Comparison of ENCODE assay signal across 8 cellular contexts in the genomic region with DNA sequence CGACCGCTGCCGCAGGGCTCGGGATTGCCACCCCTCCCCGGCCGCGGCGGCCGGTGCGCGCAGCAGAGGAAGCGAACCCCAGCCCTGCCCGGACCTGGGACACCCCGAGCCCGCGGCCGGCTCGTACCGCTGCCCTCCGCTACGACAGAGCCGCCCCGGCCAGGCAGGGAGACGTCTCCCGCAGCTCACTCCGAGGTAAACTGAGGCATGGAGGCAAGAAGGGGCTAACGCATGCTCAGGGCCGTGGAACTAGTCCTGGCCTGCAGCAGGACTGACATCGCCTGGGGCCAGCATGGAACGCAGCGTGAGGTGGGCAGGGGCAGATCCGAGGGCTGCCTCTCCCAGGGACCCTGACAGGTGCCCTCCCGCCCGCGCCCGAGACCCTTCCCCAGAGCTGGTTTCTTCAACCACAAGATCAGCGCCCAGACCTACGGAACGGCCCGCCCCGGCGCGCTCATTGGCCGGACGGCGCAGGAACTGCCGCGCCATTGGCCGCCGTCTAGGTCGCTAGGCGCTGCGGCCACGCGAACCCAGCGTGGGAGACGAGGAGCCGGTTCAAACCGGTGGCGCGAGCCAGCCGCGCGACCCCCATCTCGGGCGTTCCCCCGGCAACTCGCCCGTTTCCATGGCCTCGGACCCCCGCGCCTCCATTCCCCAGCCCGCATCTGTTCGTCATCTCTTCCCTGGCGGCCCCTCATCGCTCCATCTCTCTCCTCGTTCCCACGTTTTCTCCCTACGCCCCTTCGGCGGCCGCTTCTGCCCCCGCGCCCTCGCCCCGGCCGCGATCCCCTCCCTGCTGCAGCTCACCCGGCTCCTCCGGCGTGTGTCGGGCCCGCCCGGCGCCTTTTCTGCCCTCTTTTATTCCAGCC. TPM values are rescaled to one million over a fixed set of nuclear protein-coding genes. Genes with fewer than 3 reads are reported as not detected.
DNase-seq lines count a peak whose midpoint lies in the region; ATAC-seq and TF ChIP-seq lines count a peak whose summit lies in the region.

A gene (minus strand): TSS at position 848 of the 869 bp plus-strand sequence. CDS start 960 bp downstream, outside the sequence.

- WGBS in spleen, 5 donors = 0 to 1% (median 1%) methylated on average over 53 to 95 of the region's 95 CpGs

- H3K27ac ChIP-seq in spleen = peak within 1 kb of the TSS; percentile 82 to 99 (median 96)

- TF ChIP-seq POLR2A in spleen (IDR thresholded peaks at IDR 0.05) = peak in 1 of 3 donors; percentile 34

- intact Hi-C loops in spleen (cut with DNase I; ENCODE audit: low total_unique reads) = loop anchor here (5.0 kb wide), 1 partner anchor 66 kb away; a partner anchor contains a TSS

- ATAC-seq in HG02973 (IDR thresholded peaks at IDR 0.05; ENCODE audit: unreplicated experiment) = peak; percentile 50

- H3K9me3 ChIP-seq in spleen = no peaks in the 10 kb centered on the region

- DNase-seq in NCI-H2107 (lab: John Stamatoyannopoulos, UW) = peak; percentile 28
- DNase-seq in NCI-H2107 treated with DMSO at 0.1 percent for 48 hours (lab: John Stamatoyannopoulos, UW; ENCODE audit: unreplicated experiment) = no peak
- peak; percentile 71 for DNase-seq in NCI-H2196 (lab: John Stamatoyannopoulos, UW; ENCODE audit: unreplicated experiment)
- peak; percentile 52 for DNase-seq in activated CD4-positive, CD25-positive, alpha-beta regulatory T cell treated with anti-CD3 and anti-CD28 coated beads, Interleukin-2, amount 50 U/mL, for 16 hours (ENCODE audit: low read depth, low spot score)
- DNase-seq in cerebellar cortex (ENCODE audit: low spot score) = peak; percentile 89
- peak; percentile 96 for DNase-seq in islet precursor cell
- DNase-seq in spleen = peak; percentile 97

- no peaks in the 10 kb centered on the region for H3K27me3 ChIP-seq in spleen (replicated peaks in 1 of 7)

- H3K4me1 ChIP-seq in spleen = peaks cover 15 to 76% (median 57%) of the 10 kb centered on the region in 6 donors

- no peak for TF ChIP-seq CTCF in spleen (IDR thresholded peaks at IDR 0.05 in 8 of 11, conservative IDR thresholded peaks at IDR 0.05 in 3 of 11)

- peak within 1 kb of the TSS; percentile 76 to 99 (median 88) for H3K4me3 ChIP-seq in spleen

- peaks cover 0 to 22% (median 0%) of the 10 kb centered on the region in 6 donors for H3K36me3 ChIP-seq in spleen

RNA-seq across cellular contexts. Expression of the gene that starts here (rescaled TPM):
- 10 to 100 TPM; 51.1 to 84.6 (median 67.3) TPM for total RNA-seq in spleen
- 10 to 100 TPM; 12.6 to 26.8 (median 14.9) TPM for polyA plus RNA-seq in spleen
